8 cellular contexts compared by ENCODE assay signal in the genomic region with DNA sequence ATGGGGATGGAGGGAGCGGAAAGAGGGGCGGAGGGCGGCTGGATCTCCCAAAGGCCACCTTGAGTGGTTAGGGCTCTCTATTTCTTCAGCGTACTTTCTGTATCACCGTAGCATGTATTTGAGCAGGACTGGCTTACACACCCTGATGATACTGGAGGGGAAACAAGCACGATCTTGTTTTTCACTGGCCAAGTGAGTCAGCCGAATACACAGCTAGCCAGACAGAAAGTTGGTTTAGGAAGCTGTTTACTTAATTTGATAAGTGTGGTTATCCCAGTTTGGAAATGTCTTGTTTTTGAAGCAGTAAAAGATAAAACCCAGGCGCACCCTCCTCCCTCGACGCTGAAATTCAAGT. TPM values are rescaled to one million over a fixed set of nuclear protein-coding genes. Genes with fewer than 3 reads are reported as not detected.
A peak's percentile ranks its signal among the peaks of the same experiment; 100 is the strongest.
DNase-seq lines count a peak whose midpoint lies in the region; ATAC-seq and TF ChIP-seq lines count a peak whose summit lies in the region.

No MANE protein-coding gene starts in this region.

- TF ChIP-seq CTCF in GM12864 (IDR thresholded peaks at IDR 0.05; ENCODE audit: low read depth, low read length, missing control alignments), result no peak
- TF ChIP-seq CTCF in glutamatergic neuron (IDR thresholded peaks at IDR 0.05; ENCODE audit: partially characterized antibody, unreplicated experiment), result no peak
- no peak for TF ChIP-seq CTCF in ovary (IDR thresholded peaks at IDR 0.05)

- H3K27ac Mint-ChIP-seq in activated CD4-positive, alpha-beta memory T cell treated with anti-CD3 and anti-CD28 coated beads, Interleukin-2, amount 10 ng/mL, durations not matched to agents 7 days and 5 days, result peak overlapping the region; percentile 84
- peak overlapping the region; percentile 97 for H3K27ac Mint-ChIP-seq in glutamatergic neuron (ENCODE audit: unreplicated experiment)

- H3K27me3 Mint-ChIP-seq in activated CD4-positive, alpha-beta memory T cell treated with anti-CD3 and anti-CD28 coated beads, Interleukin-2, amount 10 ng/mL, durations not matched to agents 7 days and 5 days, result no peaks in the 10 kb centered on the region
- H3K27me3 Mint-ChIP-seq in glutamatergic neuron (ENCODE audit: unreplicated experiment), result no peaks in the 10 kb centered on the region

- intact Hi-C loops in ovary (cut with DNase I), result loop anchor here in 1 of 4 donors (10.0 kb wide), 1 partner anchor 51 kb away; a partner anchor contains a TSS

- H3K36me3 ChIP-seq in ovary, result no peaks in the 10 kb centered on the region

- peak overlapping the region; percentile 100 for H3K4me3 Mint-ChIP-seq in activated CD4-positive, alpha-beta memory T cell treated with anti-CD3 and anti-CD28 coated beads, Interleukin-2, amount 10 ng/mL, durations not matched to agents 7 days and 5 days
- H3K4me3 Mint-ChIP-seq in glutamatergic neuron (ENCODE audit: unreplicated experiment), result peak overlapping the region; percentile 92

- no peaks in the 10 kb centered on the region for H3K9me3 Mint-ChIP-seq in activated CD4-positive, alpha-beta memory T cell treated with anti-CD3 and anti-CD28 coated beads, Interleukin-2, amount 10 ng/mL, durations not matched to agents 7 days and 5 days
- peaks cover 10% of the 10 kb centered on the region for H3K9me3 Mint-ChIP-seq in glutamatergic neuron (ENCODE audit: unreplicated experiment)

- H3K9me3 ChIP-seq in ovary, result no peaks in the 10 kb centered on the region

- TF ChIP-seq POLR2A in ovary (IDR thresholded peaks at IDR 0.05), result no peak

- peaks cover 9% of the 10 kb centered on the region for H3K4me1 ChIP-seq in ovary (ENCODE audit: insufficient read depth)

- DNase-seq in GM12864 (ENCODE audit: low read depth) (no peak), glutamatergic neuron (no peak), ovary (peak in 1 of 5 donors; percentile 22), HK-2 (ENCODE audit: unreplicated experiment) (no peak)
- no peak for DNase-seq in activated CD4-positive, alpha-beta memory T cell treated with anti-CD3 and anti-CD28 coated beads, Interleukin-2, amount 10 ng/mL, durations not matched to agents 7 days and 5 days
- no peak for DNase-seq in stimulated activated CD4-positive, alpha-beta T cell treated with anti-CD3 and anti-CD28 coated beads, Interleukin-4, amount 100 ng/mL, for 4 hours

- peaks cover 26% of the 10 kb centered on the region for H3K36me3 Mint-ChIP-seq in activated CD4-positive, alpha-beta memory T cell treated with anti-CD3 and anti-CD28 coated beads, Interleukin-2, amount 10 ng/mL, durations not matched to agents 7 days and 5 days (ENCODE audit: low read depth)
- no peaks in the 10 kb centered on the region for H3K36me3 Mint-ChIP-seq in glutamatergic neuron (ENCODE audit: unreplicated experiment)

- peak; percentile 12 for ATAC-seq in HG02981 (IDR thresholded peaks at IDR 0.05; ENCODE audit: unreplicated experiment)
- ATAC-seq in GM18867 (IDR thresholded peaks at IDR 0.05; ENCODE audit: unreplicated experiment), result no peak

- H3K27me3 ChIP-seq in ovary, result no peaks in the 10 kb centered on the region

- WGBS in ovary, 3 donors, result 0% methylated on average over 9 to 10 of the region's 10 CpGs

- no peak for TF ChIP-seq EP300 in ovary (IDR thresholded peaks at IDR 0.05)

- H3K4me3 ChIP-seq in GM12864 (ENCODE audit: low read depth, low read length) (peak overlapping the region; percentile 90), ovary (peak overlapping the region; percentile 97)

- POLR2A ChIA-PET in activated CD4-positive, alpha-beta memory T cell treated with anti-CD3 and anti-CD28 coated beads, Interleukin-2, amount 10 ng/mL, durations not matched to agents 7 days and 5 days (lab: Charles Lee), result interaction anchor here (0.6 to 3.1 kb wide), 21 partner anchors 9 to 546 kb away, joined by 3 to 24 read pairs (median 3); a partner anchor contains a TSS

- peak overlapping the region; percentile 19 to 65 for H3K27ac ChIP-seq in ovary

- CTCF ChIA-PET in activated CD4-positive, alpha-beta memory T cell treated with anti-CD3 and anti-CD28 coated beads, Interleukin-2, amount 10 ng/mL, durations not matched to agents 7 days and 5 days (lab: Charles Lee), result interaction anchor here (0.9 to 1.6 kb wide), 5 partner anchors 11 to 524 kb away, joined by 3 to 6 read pairs (median 4); no protein-coding TSS in a partner anchor

- H3K4me1 Mint-ChIP-seq in activated CD4-positive, alpha-beta memory T cell treated with anti-CD3 and anti-CD28 coated beads, Interleukin-2, amount 10 ng/mL, durations not matched to agents 7 days and 5 days, result peaks cover 60% of the 10 kb centered on the region
- peaks cover 24% of the 10 kb centered on the region for H3K4me1 Mint-ChIP-seq in glutamatergic neuron (ENCODE audit: low read depth, unreplicated experiment)

RNA-seq across cellular contexts. Expression of a gene that starts 0.5 kb away (rescaled TPM):
- total RNA-seq in activated CD4-positive, alpha-beta memory T cell treated with anti-CD3 and anti-CD28 coated beads, Interleukin-2, amount 10 ng/mL, durations not matched to agents 7 days and 5 days, result 10 to 100 TPM; 68.3 to 74.8 TPM
- total RNA-seq in glutamatergic neuron (ENCODE audit: unreplicated experiment) (105 TPM), ovary (10 to 100 TPM; 21.5 to 47.6 (median 39.2) TPM)
- 10 to 100 TPM; 29.2 to 48.3 TPM for polyA plus RNA-seq in ovary

RNA-seq across cellular contexts. Expression of a gene that starts 49.7 kb away (rescaled TPM):
- total RNA-seq in activated CD4-positive, alpha-beta memory T cell treated with anti-CD3 and anti-CD28 coated beads, Interleukin-2, amount 10 ng/mL, durations not matched to agents 7 days and 5 days, result 10 to 100 TPM; 54.9 to 55.9 TPM
- 28.5 TPM for total RNA-seq in glutamatergic neuron (ENCODE audit: unreplicated experiment)
- total RNA-seq in ovary, result 10 to 100 TPM; 15.0 to 29.2 (median 21.8) TPM
- 10 to 100 TPM; 22.9 to 29.5 TPM for polyA plus RNA-seq in ovary
